10 cellular contexts compared by ENCODE assay signal in genomic region chr15:80367094-80367493, GRCh38. TPM values are rescaled to one million over a fixed set of nuclear protein-coding genes. Genes with fewer than 3 reads are reported as not detected.
A peak's percentile ranks its signal among the peaks of the same experiment; 100 is the strongest.
DNase-seq lines count a peak whose midpoint lies in the region; ATAC-seq and TF ChIP-seq lines count a peak whose summit lies in the region.
"Had no signal": no experiment of that assay in that cellular context is flagged by ENCODE, and none has a peak within 500 bp of the region (broad histone marks: within the 10 kb centered on the region; RNA-seq: fewer than 3 reads in every experiment).

No MANE protein-coding gene starts in this region.

- no peaks in the 10 kb centered on the region for H3K9me3 ChIP-seq in MM.1S (replicated peaks; ENCODE audit: insufficient read depth, low read length)
- peaks cover 2% of the 10 kb centered on the region for H3K9me3 ChIP-seq in WERI-Rb-1 (ENCODE audit: severe bottlenecking)
- no peaks in the 10 kb centered on the region for H3K9me3 ChIP-seq in testis

- H2AFZ ChIP-seq in MM.1S (ENCODE audit: low read length) = no peak overlapping the region

- no peak overlapping the region for H3K9ac ChIP-seq in MM.1S (ENCODE audit: low read length)

- H3K9me2 ChIP-seq in MM.1S (replicated peaks; ENCODE audit: insufficient read depth, low read length) = no peaks in the 10 kb centered on the region

- no peaks in the 10 kb centered on the region for H3K36me3 ChIP-seq in MM.1S (replicated peaks; ENCODE audit: insufficient read depth, low read length)
- H3K36me3 ChIP-seq in WERI-Rb-1 = no peaks in the 10 kb centered on the region
- H3K36me3 ChIP-seq in testis (ENCODE audit: low read depth, missing control alignments) = no peaks in the 10 kb centered on the region

- no peaks in the 10 kb centered on the region for H3K4me1 ChIP-seq in MM.1S (ENCODE audit: low read length)
- no peaks in the 10 kb centered on the region for H3K4me1 ChIP-seq in testis

- no peaks in the 10 kb centered on the region for H3K79me2 ChIP-seq in MM.1S (ENCODE audit: low read length)

- intact Hi-C loops in testis (cut with DNase I; ENCODE audit: low total_unique reads) = no loop called here

- no peak for ATAC-seq in GM18502 (IDR thresholded peaks at IDR 0.05; ENCODE audit: poor library complexity, unreplicated experiment)

- TF ChIP-seq POLR2A in testis (IDR thresholded peaks at IDR 0.05) = no peak

- H3K4me3 ChIP-seq in MM.1S (ENCODE audit: low read length) (no peak overlapping the region), WERI-Rb-1 (ENCODE audit: low read depth, low read length) (no peak overlapping the region), testis (no peak overlapping the region)

- H3F3A ChIP-seq in MM.1S (ENCODE audit: insufficient read depth, low read length) = no peaks in the 10 kb centered on the region

- TF ChIP-seq CTCF in MM.1S (IDR thresholded peaks at IDR 0.05; ENCODE audit: low read length) (peak; percentile 20), WERI-Rb-1 (IDR thresholded peaks at IDR 0.05; ENCODE audit: low read depth, low read length) (peak; percentile 81), testis (IDR thresholded peaks at IDR 0.05) (no peak)

- H3K27me3 ChIP-seq in MM.1S (replicated peaks; ENCODE audit: insufficient read depth, low read length) = no peaks in the 10 kb centered on the region
- no peaks in the 10 kb centered on the region for H3K27me3 ChIP-seq in WERI-Rb-1 (ENCODE audit: insufficient read depth, low read depth, severe bottlenecking)
- H3K27me3 ChIP-seq in testis = no peaks in the 10 kb centered on the region

- H3K4me2 ChIP-seq in MM.1S (ENCODE audit: low read depth, low read length) = no peak overlapping the region

- WGBS in testis, 2 donors = 86% methylated on average over 3 of the region's 3 CpGs

- H4K20me1 ChIP-seq in MM.1S (ENCODE audit: insufficient read depth, low read length) = no peaks in the 10 kb centered on the region

- peak; percentile 14 for DNase-seq in stimulated activated CD4-positive, alpha-beta T cell treated with anti-CD3 and anti-CD28 coated beads, Interleukin-15, amount 100 ng/mL, for 24 hours
- no peak for DNase-seq in stimulated activated CD4-positive, alpha-beta T cell treated with anti-CD3 and anti-CD28 coated beads, Interleukin-4, amount 100 ng/mL, for 1 hour
- no peak for DNase-seq in MM.1S
- peak; percentile 82 for DNase-seq in WERI-Rb-1
- peak; percentile 32 for DNase-seq in testis
- no peak for DNase-seq in germinal center (ENCODE audit: low spot score)
- DNase-seq in hypothalamus (lab: John Stamatoyannopoulos, UW) = no peak
- DNase-seq: kidney glomerular epithelial cell, SIG-M5 had no signal

- H3K27ac ChIP-seq in MM.1S (ENCODE audit: low read length) = no peak overlapping the region
- no peak overlapping the region for H3K27ac ChIP-seq in WERI-Rb-1
- H3K27ac ChIP-seq in testis = no peak overlapping the region

RNA-seq across cellular contexts. Expression of gene ARNT2, which starts 37.1 kb away (rescaled TPM):
- 10 to 100 TPM; 50.2 to 58.7 TPM for total RNA-seq in testis
- polyA plus RNA-seq in testis (ENCODE audit: insufficient read depth, low read depth, low replicate concordance) = 34.3 TPM

Comparison
In these comparisons a context has a peak if more than half of its experiments do, and no peak if none do; other contexts are left out.
1. DNase-seq: peak in stimulated activated CD4-positive, alpha-beta T cell treated with anti-CD3 and anti-CD28 coated beads, Interleukin-15, amount 100 ng/mL, for 24 hours (single experiment), WERI-Rb-1 (single experiment) and testis (single experiment); none in stimulated activated CD4-positive, alpha-beta T cell treated with anti-CD3 and anti-CD28 coated beads, Interleukin-4, amount 100 ng/mL, for 1 hour (single experiment), MM.1S (single experiment), germinal center (single experiment) and hypothalamus (0 of 51).
2. CTCF ChIP-seq: peak in MM.1S (single experiment) and WERI-Rb-1 (single experiment); none in testis (0 of 3).